In the genomic region with DNA sequence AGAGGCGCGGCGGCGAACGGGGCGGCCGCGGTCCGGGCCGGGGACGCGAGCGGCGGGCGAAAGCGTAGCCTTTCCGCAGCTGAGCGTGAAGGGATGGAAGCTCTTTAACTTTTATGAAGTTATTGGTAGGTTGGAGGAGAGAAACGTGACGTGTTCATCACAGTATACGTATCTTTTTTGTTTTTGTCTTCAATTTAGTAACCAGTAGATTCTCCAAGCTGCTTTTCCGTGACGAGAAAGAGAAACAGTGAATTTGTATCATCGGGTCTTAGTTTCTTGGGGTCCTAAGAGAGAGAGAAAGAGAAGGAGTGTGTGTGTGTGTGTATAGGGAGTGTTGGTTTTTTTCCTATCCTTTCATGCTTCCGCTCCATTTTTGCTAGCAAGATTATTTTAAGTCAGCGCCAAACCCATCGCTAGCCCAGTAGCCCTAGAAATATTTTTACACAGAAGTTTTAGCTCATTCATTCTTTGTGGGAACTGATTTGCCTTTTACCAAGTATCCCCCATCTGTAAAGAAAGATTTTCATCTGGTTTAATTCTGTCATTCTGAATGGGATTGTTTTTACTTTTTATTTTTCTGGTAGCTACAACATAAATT, we compare ENCODE assay signal across 1 cellular context.
TF ChIP-seq lines count a peak whose summit lies in the region.

No MANE protein-coding gene starts in this region.

TF ChIP-seq in HCT116, 20 proteins besides CTCF, POLR2A, EP300 and RAD21 (continued from another document):
- TF ChIP-seq, protein P1, sequence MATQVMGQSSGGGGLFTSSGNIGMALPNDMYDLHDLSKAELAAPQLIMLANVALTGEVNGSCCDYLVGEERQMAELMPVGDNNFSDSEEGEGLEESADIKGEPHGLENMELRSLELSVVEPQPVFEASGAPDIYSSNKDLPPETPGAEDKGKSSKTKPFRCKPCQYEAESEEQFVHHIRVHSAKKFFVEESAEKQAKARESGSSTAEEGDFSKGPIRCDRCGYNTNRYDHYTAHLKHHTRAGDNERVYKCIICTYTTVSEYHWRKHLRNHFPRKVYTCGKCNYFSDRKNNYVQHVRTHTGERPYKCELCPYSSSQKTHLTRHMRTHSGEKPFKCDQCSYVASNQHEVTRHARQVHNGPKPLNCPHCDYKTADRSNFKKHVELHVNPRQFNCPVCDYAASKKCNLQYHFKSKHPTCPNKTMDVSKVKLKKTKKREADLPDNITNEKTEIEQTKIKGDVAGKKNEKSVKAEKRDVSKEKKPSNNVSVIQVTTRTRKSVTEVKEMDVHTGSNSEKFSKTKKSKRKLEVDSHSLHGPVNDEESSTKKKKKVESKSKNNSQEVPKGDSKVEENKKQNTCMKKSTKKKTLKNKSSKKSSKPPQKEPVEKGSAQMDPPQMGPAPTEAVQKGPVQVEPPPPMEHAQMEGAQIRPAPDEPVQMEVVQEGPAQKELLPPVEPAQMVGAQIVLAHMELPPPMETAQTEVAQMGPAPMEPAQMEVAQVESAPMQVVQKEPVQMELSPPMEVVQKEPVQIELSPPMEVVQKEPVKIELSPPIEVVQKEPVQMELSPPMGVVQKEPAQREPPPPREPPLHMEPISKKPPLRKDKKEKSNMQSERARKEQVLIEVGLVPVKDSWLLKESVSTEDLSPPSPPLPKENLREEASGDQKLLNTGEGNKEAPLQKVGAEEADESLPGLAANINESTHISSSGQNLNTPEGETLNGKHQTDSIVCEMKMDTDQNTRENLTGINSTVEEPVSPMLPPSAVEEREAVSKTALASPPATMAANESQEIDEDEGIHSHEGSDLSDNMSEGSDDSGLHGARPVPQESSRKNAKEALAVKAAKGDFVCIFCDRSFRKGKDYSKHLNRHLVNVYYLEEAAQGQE (IDR thresholded peaks at IDR 0.05; ENCODE audit: low read depth) = no peak
- TF ChIP-seq ZFX (IDR thresholded peaks at IDR 0.05) (no peak), FOSL1 (IDR thresholded peaks at IDR 0.05; ENCODE audit: low read depth) (no peak), ELF1 (IDR thresholded peaks at IDR 0.05; ENCODE audit: borderline replicate concordance, low read depth) (no peak), CBX3 (IDR thresholded peaks at IDR 0.05; ENCODE audit: low read depth) (no peak), CEBPB (IDR thresholded peaks at IDR 0.05; ENCODE audit: low read depth) (no peak), POLR2AphosphoS5 (IDR thresholded peaks at IDR 0.05; ENCODE audit: low read depth, low read length) (no peak)
